ENCODE assay signal across 1 cellular context in genomic region chr9:124209279-124209678, GRCh38.
A peak's percentile ranks its signal among the peaks of the same experiment; 100 is the strongest.
TF ChIP-seq lines count a peak whose summit lies in the region.

No MANE protein-coding gene starts in this region.

TF ChIP-seq in H1, 55 proteins besides CTCF, POLR2A, EP300 and RAD21:
- TF ChIP-seq CHD7 (IDR thresholded peaks at IDR 0.05; ENCODE audit: insufficient replicate concordance, low read length) (no peak), SP4 (IDR thresholded peaks at IDR 0.05; ENCODE audit: low read length) (0 out of 2 replicates have a peak, but pooled peaks have one; percentile 31), KDM5A (IDR thresholded peaks at IDR 0.05; ENCODE audit: low read length) (no peak)
